30 cellular contexts compared by ENCODE assay signal in genomic region chr19:56705939-56706338, GRCh38. TPM values are rescaled to one million over a fixed set of nuclear protein-coding genes. Genes with fewer than 3 reads are reported as not detected.
"Had no signal": no experiment of that assay in that cellular context is flagged by ENCODE, and none has a peak within 500 bp of the region (broad histone marks: within the 10 kb centered on the region; RNA-seq: fewer than 3 reads in every experiment).

No MANE protein-coding gene starts in this region.

- H3K27ac ChIP-seq: colonic mucosa, gastrocnemius medialis, hepatocyte, neutrophil, skin epidermis, stomach, thyroid gland, upper lobe of left lung, vagina had no signal

- H3K9me3 ChIP-seq: colonic mucosa, gastrocnemius medialis, neutrophil, thyroid gland, vagina had no signal

- H3K27me3 Mint-ChIP-seq: activated CD4-positive, alpha-beta T cell treated with anti-CD3 and anti-CD28 coated beads for 36 hours; activated naive CD8-positive, alpha-beta T cell; effector memory CD8-positive, alpha-beta T cell; stimulated activated naive B cell treated with anti-CD40 and anti-IgM and Interleukin-4, amounts not matched to agents 10 μg/mL and 1 μg/mL and 100 μg/mL, for 72 hours had no signal

- H3K27ac Mint-ChIP-seq: activated CD4-positive, alpha-beta T cell treated with anti-CD3 and anti-CD28 coated beads for 36 hours; activated naive CD8-positive, alpha-beta T cell; activated T-cell treated with anti-CD3 and anti-CD28 coated beads, Interleukin-2, amount 50 U/mL, for 72 hours; effector memory CD8-positive, alpha-beta T cell; mesothelial cell of epicardium; naive B cell; nephron progenitor cell; stimulated activated naive B cell treated with anti-CD40 and anti-IgM and Interleukin-4, amounts not matched to agents 10 μg/mL and 1 μg/mL and 100 μg/mL, for 72 hours; T-helper 2 cell treated with Interferon-gamma antibody and Interleukin-4, amounts not matched to agents 5 μg/mL and 100 μg/mL, for 36 hours had no signal

- H2AFZ ChIP-seq: hepatocyte had no signal

- H3K4me3 Mint-ChIP-seq: activated CD4-positive, alpha-beta T cell treated with anti-CD3 and anti-CD28 coated beads for 36 hours; activated naive CD8-positive, alpha-beta T cell; activated T-cell treated with anti-CD3 and anti-CD28 coated beads, Interleukin-2, amount 50 U/mL, for 72 hours; effector memory CD8-positive, alpha-beta T cell; mesothelial cell of epicardium; naive B cell; nephron progenitor cell; stimulated activated naive B cell treated with anti-CD40 and anti-IgM and Interleukin-4, amounts not matched to agents 10 μg/mL and 1 μg/mL and 100 μg/mL, for 72 hours; T-helper 2 cell treated with Interferon-gamma antibody and Interleukin-4, amounts not matched to agents 5 μg/mL and 100 μg/mL, for 36 hours had no signal

- H3K27me3 ChIP-seq: colonic mucosa, gastrocnemius medialis, hepatocyte, neutrophil, stomach, thyroid gland, upper lobe of left lung, vagina had no signal

- H3K4me3 ChIP-seq: colonic mucosa, gastrocnemius medialis, hepatocyte, skin epidermis, stomach, thyroid gland, upper lobe of left lung, vagina had no signal

- H3K4me1 Mint-ChIP-seq: activated CD4-positive, alpha-beta T cell treated with anti-CD3 and anti-CD28 coated beads for 36 hours; mesothelial cell of epicardium; naive B cell; nephron progenitor cell; stimulated activated naive B cell treated with anti-CD40 and anti-IgM and Interleukin-4, amounts not matched to agents 10 μg/mL and 1 μg/mL and 100 μg/mL, for 72 hours had no signal

- H3K36me3 ChIP-seq: colonic mucosa, gastrocnemius medialis, neutrophil, thyroid gland, upper lobe of left lung, vagina had no signal

- H3K79me2 ChIP-seq: hepatocyte had no signal

- H3K4me2 ChIP-seq: hepatocyte had no signal

- H3K4me1 ChIP-seq: colonic mucosa, gastrocnemius medialis, stomach, thyroid gland, upper lobe of left lung, vagina had no signal

- DNase-seq: activated CD4-positive, alpha-beta T cell treated with anti-CD3 and anti-CD28 coated beads for 36 hours; activated CD4-positive, CD25-positive, alpha-beta regulatory T cell; activated naive CD4-positive, alpha-beta T cell; activated T-cell treated with anti-CD3 and anti-CD28 coated beads for 4 hours; activated T-cell treated with anti-CD3 and anti-CD28 coated beads, Interleukin-2, amount 50 U/mL, for 72 hours; anterior cingulate cortex; cerebellar nuclear complex; colonic mucosa; effector memory CD8-positive, alpha-beta T cell; erythroblast; gastrocnemius medialis; glutamatergic neuron; islet precursor cell; left ventricle myocardium superior; naive B cell; nephron progenitor cell; stimulated activated CD4-positive, alpha-beta T cell treated with anti-CD3 and anti-CD28 coated beads, Interleukin-4, amount 100 ng/mL, for 4 hours; stimulated activated naive B cell treated with anti-CD40 and anti-IgM and Interleukin-4, amounts not matched to agents 10 μg/mL and 1 μg/mL and 100 μg/mL, for 72 hours; stomach; thyroid gland; upper lobe of left lung had no signal

- ATAC-seq: activated CD4-positive, alpha-beta T cell treated with anti-CD3 and anti-CD28 coated beads for 36 hours; activated T-cell treated with anti-CD3 and anti-CD28 coated beads, Interleukin-2, amount 50 U/mL, for 72 hours; effector memory CD8-positive, alpha-beta T cell; gastrocnemius medialis; left ventricle myocardium superior; sciatic nerve; stimulated activated naive B cell treated with anti-CD40 and anti-IgM and Interleukin-4, amounts not matched to agents 10 μg/mL and 1 μg/mL and 100 μg/mL, for 72 hours had no signal

RNA-seq across cellular contexts. Expression of gene ZNF835, which starts 34.4 kb away (rescaled TPM):
- total RNA-seq: hepatocyte, mesothelial cell of epicardium, osteocyte had no signal
- polyA plus RNA-seq: hepatocyte had no signal
